1 cellular context compared by ENCODE assay signal in the genomic region with DNA sequence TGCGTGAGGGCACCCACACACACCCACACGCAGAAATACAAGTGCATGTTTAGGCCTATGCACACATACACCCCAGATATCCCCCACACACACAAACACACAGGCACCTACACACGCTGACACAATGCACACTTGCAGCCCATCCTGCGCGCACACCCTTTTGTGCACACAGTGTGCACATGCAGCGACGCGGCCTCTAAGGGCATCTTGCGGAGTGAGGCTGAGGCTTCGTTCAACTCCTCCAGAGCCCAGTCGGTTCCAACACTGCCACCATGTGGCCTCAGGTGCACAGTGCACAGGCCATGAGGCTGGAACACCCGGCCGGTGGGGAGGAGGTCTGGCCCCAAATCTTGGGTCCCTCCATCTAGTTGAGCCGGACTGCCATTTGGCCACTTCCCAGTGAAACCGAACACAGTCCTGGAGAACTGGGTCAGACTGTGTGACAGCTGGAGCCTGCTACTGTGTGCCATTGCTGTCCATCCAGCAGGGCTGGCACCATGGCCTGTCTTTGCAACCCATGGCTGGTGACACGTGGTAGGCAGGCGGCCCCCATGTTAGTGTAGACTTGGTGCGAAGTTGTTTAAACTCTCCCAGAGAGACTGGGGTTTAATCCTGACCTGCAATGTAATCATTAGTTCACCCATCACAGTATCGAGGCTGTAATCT.
TF ChIP-seq lines count a peak whose summit lies in the region.

No MANE protein-coding gene starts in this region.

TF ChIP-seq in HepG2, 621 proteins besides CTCF, POLR2A, EP300 and RAD21 (continued from another document and continues in another):
- TF ChIP-seq ZNF484 (CRISPR knock-in tag; IDR thresholded peaks at IDR 0.05; ENCODE audit: borderline replicate concordance, low read depth) (no peak), TP53 (CRISPR knock-in tag; conservative IDR thresholded peaks at IDR 0.05) (no peak), HOXA9 (CRISPR knock-in tag; IDR thresholded peaks at IDR 0.05; ENCODE audit: borderline replicate concordance) (0 out of 2 replicates have a peak, but pooled peaks have one; percentile 39), MAFF (IDR thresholded peaks at IDR 0.05; ENCODE audit: low read depth, low read length) (no peak), RCOR2 (CRISPR knock-in tag; IDR thresholded peaks at IDR 0.05) (no peak), TBL1XR1 (IDR thresholded peaks at IDR 0.05; ENCODE audit: borderline replicate concordance, low read length, partially characterized antibody) (no peak), POGZ (CRISPR knock-in tag; IDR thresholded peaks at IDR 0.05) (no peak), ZNF329 (CRISPR knock-in tag; IDR thresholded peaks at IDR 0.05; ENCODE audit: low read depth) (no peak), CREB1 (IDR thresholded peaks at IDR 0.05) (no peak), CREB1 (CRISPR knock-in tag; IDR thresholded peaks at IDR 0.05) (no peak), ZNF207 (IDR thresholded peaks at IDR 0.05; ENCODE audit: borderline replicate concordance) (no peak), ZNF883 (CRISPR knock-in tag; IDR thresholded peaks at IDR 0.05; ENCODE audit: not compliant biosample characterization) (peak; percentile 72), SALL1 (CRISPR knock-in tag; IDR thresholded peaks at IDR 0.05) (0 out of 2 replicates have a peak, but pooled peaks have one; percentile 25), ZNF274 (CRISPR knock-in tag; IDR thresholded peaks at IDR 0.05) (peak; percentile 58; the same call in 1 of the 2 replicates), MAFG (CRISPR knock-in tag; IDR thresholded peaks at IDR 0.05) (no peak), ZNF703 (CRISPR knock-in tag; IDR thresholded peaks at IDR 0.05; ENCODE audit: borderline replicate concordance) (no peak), ZFX (CRISPR knock-in tag; IDR thresholded peaks at IDR 0.05; ENCODE audit: low read depth) (peak; percentile 53; the same call in 1 of the 2 replicates), MXD4 (CRISPR knock-in tag; IDR thresholded peaks at IDR 0.05) (no peak), MTF2 (CRISPR knock-in tag; IDR thresholded peaks at IDR 0.05; ENCODE audit: borderline replicate concordance) (no peak), KDM2A (CRISPR knock-in tag; IDR thresholded peaks at IDR 0.05; ENCODE audit: borderline replicate concordance, low read depth) (peak; percentile 44; the same call in 1 of the 2 replicates), ZNF33B (CRISPR knock-in tag; IDR thresholded peaks at IDR 0.05) (no peak), ZNF720 (CRISPR knock-in tag; IDR thresholded peaks at IDR 0.05) (no peak), ZFP36L1 (CRISPR knock-in tag; IDR thresholded peaks at IDR 0.05) (no peak), NFE2L2 (IDR thresholded peaks at IDR 0.05; ENCODE audit: low read length) (no peak), MAFK (conservative IDR thresholded peaks at IDR 0.05 in 1 of 2, IDR thresholded peaks at IDR 0.05 in 1 of 2; ENCODE audit: low read length in 2 of 2) (no peak), CBX5 (CRISPR knock-in tag; IDR thresholded peaks at IDR 0.05; ENCODE audit: borderline replicate concordance) (peak; percentile 35; the same call in 1 of the 2 replicates), ZNF17 (CRISPR knock-in tag; IDR thresholded peaks at IDR 0.05) (no peak)
- TF ChIP-seq, protein P1, sequence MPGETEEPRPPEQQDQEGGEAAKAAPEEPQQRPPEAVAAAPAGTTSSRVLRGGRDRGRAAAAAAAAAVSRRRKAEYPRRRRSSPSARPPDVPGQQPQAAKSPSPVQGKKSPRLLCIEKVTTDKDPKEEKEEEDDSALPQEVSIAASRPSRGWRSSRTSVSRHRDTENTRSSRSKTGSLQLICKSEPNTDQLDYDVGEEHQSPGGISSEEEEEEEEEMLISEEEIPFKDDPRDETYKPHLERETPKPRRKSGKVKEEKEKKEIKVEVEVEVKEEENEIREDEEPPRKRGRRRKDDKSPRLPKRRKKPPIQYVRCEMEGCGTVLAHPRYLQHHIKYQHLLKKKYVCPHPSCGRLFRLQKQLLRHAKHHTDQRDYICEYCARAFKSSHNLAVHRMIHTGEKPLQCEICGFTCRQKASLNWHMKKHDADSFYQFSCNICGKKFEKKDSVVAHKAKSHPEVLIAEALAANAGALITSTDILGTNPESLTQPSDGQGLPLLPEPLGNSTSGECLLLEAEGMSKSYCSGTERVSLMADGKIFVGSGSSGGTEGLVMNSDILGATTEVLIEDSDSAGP (CRISPR knock-in tag; IDR thresholded peaks at IDR 0.05; ENCODE audit: borderline replicate concordance), result peak; percentile 54; the same call in 1 of the 2 replicates
- TF ChIP-seq, protein P2, sequence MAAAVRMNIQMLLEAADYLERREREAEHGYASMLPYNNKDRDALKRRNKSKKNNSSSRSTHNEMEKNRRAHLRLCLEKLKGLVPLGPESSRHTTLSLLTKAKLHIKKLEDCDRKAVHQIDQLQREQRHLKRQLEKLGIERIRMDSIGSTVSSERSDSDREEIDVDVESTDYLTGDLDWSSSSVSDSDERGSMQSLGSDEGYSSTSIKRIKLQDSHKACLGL (CRISPR knock-in tag; IDR thresholded peaks at IDR 0.05), result peak; percentile 29; the same call in 1 of the 2 replicates
- TF ChIP-seq, protein P3, sequence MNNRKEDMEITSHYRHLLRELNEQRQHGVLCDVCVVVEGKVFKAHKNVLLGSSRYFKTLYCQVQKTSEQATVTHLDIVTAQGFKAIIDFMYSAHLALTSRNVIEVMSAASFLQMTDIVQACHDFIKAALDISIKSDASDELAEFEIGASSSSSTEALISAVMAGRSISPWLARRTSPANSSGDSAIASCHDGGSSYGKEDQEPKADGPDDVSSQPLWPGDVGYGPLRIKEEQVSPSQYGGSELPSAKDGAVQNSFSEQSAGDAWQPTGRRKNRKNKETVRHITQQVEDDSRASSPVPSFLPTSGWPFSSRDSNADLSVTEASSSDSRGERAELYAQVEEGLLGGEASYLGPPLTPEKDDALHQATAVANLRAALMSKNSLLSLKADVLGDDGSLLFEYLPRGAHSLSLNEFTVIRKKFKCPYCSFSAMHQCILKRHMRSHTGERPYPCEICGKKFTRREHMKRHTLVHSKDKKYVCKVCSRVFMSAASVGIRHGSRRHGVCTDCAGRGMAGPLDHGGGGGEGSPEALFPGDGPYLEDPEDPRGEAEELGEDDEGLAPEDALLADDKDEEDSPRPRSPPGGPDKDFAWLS (CRISPR knock-in tag; IDR thresholded peaks at IDR 0.05; ENCODE audit: borderline replicate concordance), result 0 out of 2 replicates have a peak, but pooled peaks have one; percentile 41
- TF ChIP-seq, protein P4, sequence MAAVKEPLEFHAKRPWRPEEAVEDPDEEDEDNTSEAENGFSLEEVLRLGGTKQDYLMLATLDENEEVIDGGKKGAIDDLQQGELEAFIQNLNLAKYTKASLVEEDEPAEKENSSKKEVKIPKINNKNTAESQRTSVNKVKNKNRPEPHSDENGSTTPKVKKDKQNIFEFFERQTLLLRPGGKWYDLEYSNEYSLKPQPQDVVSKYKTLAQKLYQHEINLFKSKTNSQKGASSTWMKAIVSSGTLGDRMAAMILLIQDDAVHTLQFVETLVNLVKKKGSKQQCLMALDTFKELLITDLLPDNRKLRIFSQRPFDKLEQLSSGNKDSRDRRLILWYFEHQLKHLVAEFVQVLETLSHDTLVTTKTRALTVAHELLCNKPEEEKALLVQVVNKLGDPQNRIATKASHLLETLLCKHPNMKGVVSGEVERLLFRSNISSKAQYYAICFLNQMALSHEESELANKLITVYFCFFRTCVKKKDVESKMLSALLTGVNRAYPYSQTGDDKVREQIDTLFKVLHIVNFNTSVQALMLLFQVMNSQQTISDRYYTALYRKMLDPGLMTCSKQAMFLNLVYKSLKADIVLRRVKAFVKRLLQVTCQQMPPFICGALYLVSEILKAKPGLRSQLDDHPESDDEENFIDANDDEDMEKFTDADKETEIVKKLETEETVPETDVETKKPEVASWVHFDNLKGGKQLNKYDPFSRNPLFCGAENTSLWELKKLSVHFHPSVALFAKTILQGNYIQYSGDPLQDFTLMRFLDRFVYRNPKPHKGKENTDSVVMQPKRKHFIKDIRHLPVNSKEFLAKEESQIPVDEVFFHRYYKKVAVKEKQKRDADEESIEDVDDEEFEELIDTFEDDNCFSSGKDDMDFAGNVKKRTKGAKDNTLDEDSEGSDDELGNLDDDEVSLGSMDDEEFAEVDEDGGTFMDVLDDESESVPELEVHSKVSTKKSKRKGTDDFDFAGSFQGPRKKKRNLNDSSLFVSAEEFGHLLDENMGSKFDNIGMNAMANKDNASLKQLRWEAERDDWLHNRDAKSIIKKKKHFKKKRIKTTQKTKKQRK (IDR thresholded peaks at IDR 0.05; ENCODE audit: low read length), result no peak
- TF ChIP-seq, protein P5, sequence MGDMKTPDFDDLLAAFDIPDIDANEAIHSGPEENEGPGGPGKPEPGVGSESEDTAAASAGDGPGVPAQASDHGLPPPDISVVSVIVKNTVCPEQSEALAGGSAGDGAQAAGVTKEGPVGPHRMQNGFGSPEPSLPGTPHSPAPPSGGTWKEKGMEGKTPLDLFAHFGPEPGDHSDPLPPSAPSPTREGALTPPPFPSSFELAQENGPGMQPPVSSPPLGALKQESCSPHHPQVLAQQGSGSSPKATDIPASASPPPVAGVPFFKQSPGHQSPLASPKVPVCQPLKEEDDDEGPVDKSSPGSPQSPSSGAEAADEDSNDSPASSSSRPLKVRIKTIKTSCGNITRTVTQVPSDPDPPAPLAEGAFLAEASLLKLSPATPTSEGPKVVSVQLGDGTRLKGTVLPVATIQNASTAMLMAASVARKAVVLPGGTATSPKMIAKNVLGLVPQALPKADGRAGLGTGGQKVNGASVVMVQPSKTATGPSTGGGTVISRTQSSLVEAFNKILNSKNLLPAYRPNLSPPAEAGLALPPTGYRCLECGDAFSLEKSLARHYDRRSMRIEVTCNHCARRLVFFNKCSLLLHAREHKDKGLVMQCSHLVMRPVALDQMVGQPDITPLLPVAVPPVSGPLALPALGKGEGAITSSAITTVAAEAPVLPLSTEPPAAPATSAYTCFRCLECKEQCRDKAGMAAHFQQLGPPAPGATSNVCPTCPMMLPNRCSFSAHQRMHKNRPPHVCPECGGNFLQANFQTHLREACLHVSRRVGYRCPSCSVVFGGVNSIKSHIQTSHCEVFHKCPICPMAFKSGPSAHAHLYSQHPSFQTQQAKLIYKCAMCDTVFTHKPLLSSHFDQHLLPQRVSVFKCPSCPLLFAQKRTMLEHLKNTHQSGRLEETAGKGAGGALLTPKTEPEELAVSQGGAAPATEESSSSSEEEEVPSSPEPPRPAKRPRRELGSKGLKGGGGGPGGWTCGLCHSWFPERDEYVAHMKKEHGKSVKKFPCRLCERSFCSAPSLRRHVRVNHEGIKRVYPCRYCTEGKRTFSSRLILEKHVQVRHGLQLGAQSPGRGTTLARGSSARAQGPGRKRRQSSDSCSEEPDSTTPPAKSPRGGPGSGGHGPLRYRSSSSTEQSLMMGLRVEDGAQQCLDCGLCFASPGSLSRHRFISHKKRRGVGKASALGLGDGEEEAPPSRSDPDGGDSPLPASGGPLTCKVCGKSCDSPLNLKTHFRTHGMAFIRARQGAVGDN (CRISPR knock-in tag; IDR thresholded peaks at IDR 0.05), result peak; percentile 58
- TF ChIP-seq, protein P6, sequence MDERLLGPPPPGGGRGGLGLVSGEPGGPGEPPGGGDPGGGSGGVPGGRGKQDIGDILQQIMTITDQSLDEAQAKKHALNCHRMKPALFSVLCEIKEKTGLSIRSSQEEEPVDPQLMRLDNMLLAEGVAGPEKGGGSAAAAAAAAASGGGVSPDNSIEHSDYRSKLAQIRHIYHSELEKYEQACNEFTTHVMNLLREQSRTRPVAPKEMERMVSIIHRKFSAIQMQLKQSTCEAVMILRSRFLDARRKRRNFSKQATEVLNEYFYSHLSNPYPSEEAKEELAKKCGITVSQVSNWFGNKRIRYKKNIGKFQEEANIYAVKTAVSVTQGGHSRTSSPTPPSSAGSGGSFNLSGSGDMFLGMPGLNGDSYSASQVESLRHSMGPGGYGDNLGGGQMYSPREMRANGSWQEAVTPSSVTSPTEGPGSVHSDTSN (CRISPR knock-in tag; IDR thresholded peaks at IDR 0.05), result no peak
- TF ChIP-seq, protein P7, sequence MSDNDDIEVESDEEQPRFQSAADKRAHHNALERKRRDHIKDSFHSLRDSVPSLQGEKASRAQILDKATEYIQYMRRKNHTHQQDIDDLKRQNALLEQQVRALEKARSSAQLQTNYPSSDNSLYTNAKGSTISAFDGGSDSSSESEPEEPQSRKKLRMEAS (IDR thresholded peaks at IDR 0.05), result peak; percentile 40; the same call in 1 of the 2 replicates
- TF ChIP-seq, protein P8, sequence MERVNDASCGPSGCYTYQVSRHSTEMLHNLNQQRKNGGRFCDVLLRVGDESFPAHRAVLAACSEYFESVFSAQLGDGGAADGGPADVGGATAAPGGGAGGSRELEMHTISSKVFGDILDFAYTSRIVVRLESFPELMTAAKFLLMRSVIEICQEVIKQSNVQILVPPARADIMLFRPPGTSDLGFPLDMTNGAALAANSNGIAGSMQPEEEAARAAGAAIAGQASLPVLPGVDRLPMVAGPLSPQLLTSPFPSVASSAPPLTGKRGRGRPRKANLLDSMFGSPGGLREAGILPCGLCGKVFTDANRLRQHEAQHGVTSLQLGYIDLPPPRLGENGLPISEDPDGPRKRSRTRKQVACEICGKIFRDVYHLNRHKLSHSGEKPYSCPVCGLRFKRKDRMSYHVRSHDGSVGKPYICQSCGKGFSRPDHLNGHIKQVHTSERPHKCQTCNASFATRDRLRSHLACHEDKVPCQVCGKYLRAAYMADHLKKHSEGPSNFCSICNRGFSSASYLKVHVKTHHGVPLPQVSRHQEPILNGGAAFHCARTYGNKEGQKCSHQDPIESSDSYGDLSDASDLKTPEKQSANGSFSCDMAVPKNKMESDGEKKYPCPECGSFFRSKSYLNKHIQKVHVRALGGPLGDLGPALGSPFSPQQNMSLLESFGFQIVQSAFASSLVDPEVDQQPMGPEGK (CRISPR knock-in tag; IDR thresholded peaks at IDR 0.05), result 0 out of 2 replicates have a peak, but pooled peaks have one; percentile 18
- TF ChIP-seq, protein P9, sequence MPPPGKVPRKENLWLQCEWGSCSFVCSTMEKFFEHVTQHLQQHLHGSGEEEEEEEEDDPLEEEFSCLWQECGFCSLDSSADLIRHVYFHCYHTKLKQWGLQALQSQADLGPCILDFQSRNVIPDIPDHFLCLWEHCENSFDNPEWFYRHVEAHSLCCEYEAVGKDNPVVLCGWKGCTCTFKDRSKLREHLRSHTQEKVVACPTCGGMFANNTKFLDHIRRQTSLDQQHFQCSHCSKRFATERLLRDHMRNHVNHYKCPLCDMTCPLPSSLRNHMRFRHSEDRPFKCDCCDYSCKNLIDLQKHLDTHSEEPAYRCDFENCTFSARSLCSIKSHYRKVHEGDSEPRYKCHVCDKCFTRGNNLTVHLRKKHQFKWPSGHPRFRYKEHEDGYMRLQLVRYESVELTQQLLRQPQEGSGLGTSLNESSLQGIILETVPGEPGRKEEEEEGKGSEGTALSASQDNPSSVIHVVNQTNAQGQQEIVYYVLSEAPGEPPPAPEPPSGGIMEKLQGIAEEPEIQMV (CRISPR knock-in tag; IDR thresholded peaks at IDR 0.05; ENCODE audit: low read depth), result no peak
- TF ChIP-seq, protein P10, sequence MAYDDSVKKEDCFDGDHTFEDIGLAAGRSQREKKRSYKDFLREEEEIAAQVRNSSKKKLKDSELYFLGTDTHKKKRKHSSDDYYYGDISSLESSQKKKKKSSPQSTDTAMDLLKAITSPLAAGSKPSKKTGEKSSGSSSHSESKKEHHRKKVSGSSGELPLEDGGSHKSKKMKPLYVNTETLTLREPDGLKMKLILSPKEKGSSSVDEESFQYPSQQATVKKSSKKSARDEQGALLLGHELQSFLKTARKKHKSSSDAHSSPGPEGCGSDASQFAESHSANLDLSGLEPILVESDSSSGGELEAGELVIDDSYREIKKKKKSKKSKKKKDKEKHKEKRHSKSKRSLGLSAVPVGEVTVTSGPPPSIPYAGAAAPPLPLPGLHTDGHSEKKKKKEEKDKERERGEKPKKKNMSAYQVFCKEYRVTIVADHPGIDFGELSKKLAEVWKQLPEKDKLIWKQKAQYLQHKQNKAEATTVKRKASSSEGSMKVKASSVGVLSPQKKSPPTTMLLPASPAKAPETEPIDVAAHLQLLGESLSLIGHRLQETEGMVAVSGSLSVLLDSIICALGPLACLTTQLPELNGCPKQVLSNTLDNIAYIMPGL (CRISPR knock-in tag; IDR thresholded peaks at IDR 0.05; ENCODE audit: borderline replicate concordance in 1 of 2, low read depth in 1 of 2), result peak in 1 of 2 experiments; percentile 22; a peak in 1 of 4 replicates
